8 cellular contexts compared by ENCODE assay signal in the genomic region with DNA sequence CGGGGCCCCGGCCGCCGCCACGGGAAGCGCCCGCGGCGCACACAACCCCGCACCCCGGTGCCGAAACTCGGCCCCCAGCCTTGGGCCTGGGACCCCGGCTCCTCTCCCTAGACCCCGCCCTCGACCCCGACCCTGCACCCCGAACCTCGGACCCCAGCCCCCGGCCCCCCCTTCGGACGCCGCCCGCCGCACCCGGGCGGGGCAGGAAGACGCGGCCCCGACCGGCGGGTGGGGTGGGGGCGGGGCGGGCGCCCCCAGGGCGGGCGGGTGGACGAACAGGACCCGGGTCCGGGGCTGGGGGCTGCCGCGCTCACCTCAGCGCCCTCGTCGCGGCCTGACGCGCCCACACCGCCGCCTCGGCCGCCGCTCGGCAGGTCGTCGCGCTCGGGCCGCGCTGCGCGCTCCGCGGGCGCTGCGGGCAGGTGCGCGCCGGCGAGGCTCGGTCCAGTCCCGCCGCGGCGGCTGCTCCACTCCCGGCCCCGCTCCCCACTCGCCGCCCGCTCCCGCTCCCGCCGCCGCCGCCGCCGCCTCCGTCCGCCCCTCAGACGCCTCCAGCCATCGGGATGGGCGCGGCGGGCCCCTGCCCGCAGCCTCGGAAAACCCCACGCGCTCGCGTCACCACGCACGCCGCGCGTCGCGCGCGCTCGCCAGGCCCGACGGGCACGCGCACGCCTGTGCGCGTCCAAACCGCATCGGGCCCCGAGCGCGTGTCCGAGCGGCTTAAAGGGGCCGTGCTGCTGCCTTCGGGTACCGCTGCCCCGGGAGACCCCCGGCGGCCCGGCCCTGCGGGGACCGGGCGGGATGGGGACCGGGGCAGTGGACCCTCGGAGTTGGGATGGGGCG. TPM values are rescaled to one million over a fixed set of nuclear protein-coding genes. Genes with fewer than 3 reads are reported as not detected.
DNase-seq lines count a peak whose midpoint lies in the region; ATAC-seq and TF ChIP-seq lines count a peak whose summit lies in the region.

Gene GNB1 (minus strand): TSS at position 582 of the 843 bp plus-strand sequence. CDS start 65,634 bp downstream, outside the sequence.

- H3K4me1 Mint-ChIP-seq in type B pancreatic cell (ENCODE audit: unreplicated experiment) = peaks cover 38% of the 10 kb centered on the region

- H3K27ac Mint-ChIP-seq in type B pancreatic cell = peak within 1 kb of the TSS; percentile 91

- intact Hi-C loops in T-helper 1 cell treated with Interleukin-12 subunit alpha and Interleukin-12 subunit beta and Interleukin-4 antibody, amounts not matched to agents 30 ng/mL and 1 ng/mL, for 36 hours (cut with micrococcal nuclease) = loop anchor here (1.0 to 2.0 kb wide), 5 partner anchors 9 to 166 kb away; partner anchors contain the start of genes CDK11A, NADK and TMEM52
- intact Hi-C loops in adrenal gland (cut with DNase I) (loop anchor here in 1 of 2 donors (5.0 kb wide), 2 partner anchors 33 to 103 kb away; no protein-coding TSS in a partner anchor), heart right ventricle (cut with DNase I) (loop anchor here in 6 of 10 donors (2.0 to 10.0 kb wide), 6 partner anchors 32 to 113 kb away; partner anchors contain the start of gene NADK (in 2 of the 6)), posterior vena cava (cut with DNase I) (loop anchor here in 1 of 2 donors (10.0 kb wide), 1 partner anchor 106 kb away; no protein-coding TSS in a partner anchor)

- H3K9me3 Mint-ChIP-seq in type B pancreatic cell = no peaks in the 10 kb centered on the region

- DNase-seq in GM10266 (ENCODE audit: extremely low spot score) (peak; percentile 98), NCI-H1092 treated with DMSO at 0.1 percent for 48 hours (lab: John Stamatoyannopoulos, UW) (peak; percentile 70), adrenal gland (peak; percentile 79 to 90 (median 86)), heart right ventricle (peak; percentile 87 to 91), posterior vena cava (ENCODE audit: low spot score) (peak; percentile 96), type B pancreatic cell (ENCODE audit: extremely low spot score, unreplicated experiment) (peak; percentile 94)

- H3K27ac ChIP-seq in adrenal gland (peak within 1 kb of the TSS in 4 of 5 donors; percentile 86 to 99 (median 92)), heart right ventricle (peak within 1 kb of the TSS; percentile 91 to 99 (median 96))

- peak; percentile 83 for TF ChIP-seq POLR2A in adrenal gland (IDR thresholded peaks at IDR 0.05)

- ATAC-seq in HG02571 (IDR thresholded peaks at IDR 0.05; ENCODE audit: unreplicated experiment) (peak; percentile 47), heart right ventricle (peak; percentile 81 to 93 (median 88))

- TF ChIP-seq CTCF in GM10266 (IDR thresholded peaks at IDR 0.05; ENCODE audit: control insufficient read depth, insufficient read depth, low read depth, missing control alignments) (no peak), adrenal gland (IDR thresholded peaks at IDR 0.05) (no peak), heart right ventricle (IDR thresholded peaks at IDR 0.05) (no peak), type B pancreatic cell (conservative IDR thresholded peaks at IDR 0.05) (no peak)

- H3K27me3 Mint-ChIP-seq in type B pancreatic cell = no peaks in the 10 kb centered on the region

- H3K4me1 ChIP-seq in adrenal gland (replicated peaks in 1 of 2) = peaks cover 43 to 69% of the 10 kb centered on the region in 2 donors
- H3K4me1 ChIP-seq in heart right ventricle = peaks cover 33 to 80% (median 68%) of the 10 kb centered on the region in 9 donors

- H3K9me3 ChIP-seq in adrenal gland (replicated peaks in 1 of 3) (no peaks in the 10 kb centered on the region), heart right ventricle (no peaks in the 10 kb centered on the region)

- peak within 1 kb of the TSS; percentile 91 for H3K4me3 Mint-ChIP-seq in type B pancreatic cell

- peaks cover 17% of the 10 kb centered on the region for H3K36me3 Mint-ChIP-seq in type B pancreatic cell

- peak within 1 kb of the TSS; percentile 33 to 93 (median 80) for H3K4me3 ChIP-seq in adrenal gland
- peak within 1 kb of the TSS; percentile 75 to 98 (median 88) for H3K4me3 ChIP-seq in heart right ventricle

- no peaks in the 10 kb centered on the region for H3K36me3 ChIP-seq in adrenal gland (replicated peaks in 1 of 2)
- H3K36me3 ChIP-seq in heart right ventricle = no peaks in the 10 kb centered on the region

- 0 to 1% (median 1%) methylated on average over 22 to 137 of the region's 137 CpGs for WGBS in adrenal gland, 4 donors
- 0 to 1% methylated on average over 38 to 136 of the region's 137 CpGs for WGBS in heart right ventricle, 2 donors

- H3K27me3 ChIP-seq in adrenal gland = no peaks in the 10 kb centered on the region
- no peaks in the 10 kb centered on the region for H3K27me3 ChIP-seq in heart right ventricle

RNA-seq across cellular contexts. Expression of gene GNB1, which starts in this region (rescaled TPM):
- total RNA-seq in T-helper 1 cell treated with Interleukin-12 subunit alpha and Interleukin-12 subunit beta and Interleukin-4 antibody, amounts not matched to agents 30 ng/mL and 1 ng/mL, for 36 hours = 409 and 419 TPM in 2 replicates
- total RNA-seq in adrenal gland = 100 to 1,000 TPM; 108 to 331 (median 232) TPM
- 100 to 1,000 TPM in 1 of 3 donors, 10 to 100 TPM in 2; 81.7 to 482 (median 84.8) TPM for polyA plus RNA-seq in adrenal gland
- total RNA-seq in heart right ventricle = 100 to 1,000 TPM; 139 to 228 (median 174) TPM
- polyA plus RNA-seq in heart right ventricle = 100 to 1,000 TPM in 1 of 2 donors, 10 to 100 TPM in 1; 64.9 to 109 TPM
- total RNA-seq in posterior vena cava = 100 to 1,000 TPM; 318 to 379 TPM
- 279 and 297 TPM in 2 replicates for total RNA-seq in type B pancreatic cell (ENCODE audit: low replicate concordance)

Comparison
In these comparisons a context has a peak if more than half of its experiments do, and no peak if none do; other contexts are left out.
1. Peak in every context shown above with its lines: DNase-seq, ATAC-seq, H3K4me3 ChIP-seq and H3K27ac ChIP-seq.